1 cellular context compared by ENCODE assay signal in the genomic region with DNA sequence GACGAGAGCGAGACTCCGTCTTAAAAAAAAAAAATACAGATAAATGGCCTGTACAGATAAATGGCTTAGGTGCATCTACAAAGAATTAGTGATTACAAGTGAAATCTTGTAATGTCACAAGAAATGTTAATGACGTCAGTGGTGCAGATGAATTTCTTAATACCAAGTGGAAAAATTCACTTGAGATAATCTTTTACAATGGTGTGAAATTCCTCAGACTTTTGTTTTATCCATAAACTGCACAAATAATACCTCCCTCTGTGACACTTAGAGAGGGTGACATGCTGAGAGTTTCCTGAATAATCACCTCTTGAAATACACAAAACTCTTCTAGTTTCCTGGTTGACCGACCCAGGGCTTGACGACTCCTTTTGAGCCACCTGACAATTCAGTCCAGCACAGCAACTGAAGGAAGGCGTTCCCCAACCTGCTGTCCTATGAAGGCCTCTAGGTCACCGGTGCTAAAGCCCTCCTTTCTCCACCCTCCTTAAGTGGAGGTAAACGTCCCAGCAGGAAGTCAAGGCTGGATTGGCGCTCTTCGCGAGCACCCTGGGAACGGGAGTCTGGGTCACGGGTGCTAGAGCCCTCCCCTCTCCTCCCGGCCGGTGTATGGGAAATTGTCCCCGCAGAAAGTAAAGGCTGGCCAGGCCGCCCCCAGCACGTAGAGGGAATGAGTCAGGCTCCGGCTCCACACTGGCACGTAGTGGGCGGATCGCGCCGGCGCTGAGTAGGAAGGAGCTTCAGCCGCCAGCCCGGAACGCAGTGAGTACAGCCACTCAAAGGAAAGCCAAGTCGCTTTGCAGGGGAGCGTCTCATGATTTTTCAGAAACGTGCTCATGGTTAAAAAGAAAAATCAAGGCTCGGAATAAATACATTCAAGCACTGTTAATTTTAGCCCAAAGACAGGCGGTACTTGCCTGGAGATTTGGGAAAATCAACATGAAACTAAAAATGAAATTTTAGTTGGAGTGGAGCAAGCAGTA.
TF ChIP-seq lines count a peak whose summit lies in the region.

TMEM144 (plus strand) TSS at position 662 of the 983 bp plus-strand sequence. CDS start 2,182 bp downstream, outside the sequence.

TF ChIP-seq in HepG2, 621 proteins besides CTCF, POLR2A, EP300 and RAD21 (continued from another document and continues in another):
- TF ChIP-seq ZMAT3 (CRISPR knock-in tag; conservative IDR thresholded peaks at IDR 0.05), result no peak
- no peak for TF ChIP-seq CENPBD1 (CRISPR knock-in tag; IDR thresholded peaks at IDR 0.05; ENCODE audit: borderline replicate concordance, low read depth)
- TF ChIP-seq TOE1 (CRISPR knock-in tag; IDR thresholded peaks at IDR 0.05), result no peak
- TF ChIP-seq ELF4 (CRISPR knock-in tag; IDR thresholded peaks at IDR 0.05; ENCODE audit: borderline replicate concordance), result no peak
- 0 out of 2 replicates have a peak, but pooled peaks have one; percentile 48 for TF ChIP-seq LBX2 (CRISPR knock-in tag; IDR thresholded peaks at IDR 0.05; ENCODE audit: borderline replicate concordance)
- no peak for TF ChIP-seq ZNF549 (CRISPR knock-in tag; IDR thresholded peaks at IDR 0.05)
- no peak for TF ChIP-seq MBNL3 (CRISPR knock-in tag; conservative IDR thresholded peaks at IDR 0.05)
- TF ChIP-seq ZNF451 (CRISPR knock-in tag; IDR thresholded peaks at IDR 0.05), result 0 out of 2 replicates have a peak, but pooled peaks have one; percentile 40
- TF ChIP-seq ZNF839 (CRISPR knock-in tag; IDR thresholded peaks at IDR 0.05; ENCODE audit: borderline replicate concordance), result 0 out of 2 replicates have a peak, but pooled peaks have one; percentile 44
- peak; percentile 65 for TF ChIP-seq ZFY (CRISPR knock-in tag; IDR thresholded peaks at IDR 0.05)
- TF ChIP-seq ZFP1 (CRISPR knock-in tag; IDR thresholded peaks at IDR 0.05), result no peak
- no peak for TF ChIP-seq ZNF121 (CRISPR knock-in tag; IDR thresholded peaks at IDR 0.05)
- TF ChIP-seq GATAD2A (CRISPR knock-in tag; IDR thresholded peaks at IDR 0.05), result 0 out of 2 replicates have a peak, but pooled peaks have one; percentile 43
- TF ChIP-seq MIXL1 (CRISPR knock-in tag; IDR thresholded peaks at IDR 0.05), result no peak
- no peak for TF ChIP-seq ZNF850 (CRISPR knock-in tag; conservative IDR thresholded peaks at IDR 0.05)
- TF ChIP-seq, protein P1, sequence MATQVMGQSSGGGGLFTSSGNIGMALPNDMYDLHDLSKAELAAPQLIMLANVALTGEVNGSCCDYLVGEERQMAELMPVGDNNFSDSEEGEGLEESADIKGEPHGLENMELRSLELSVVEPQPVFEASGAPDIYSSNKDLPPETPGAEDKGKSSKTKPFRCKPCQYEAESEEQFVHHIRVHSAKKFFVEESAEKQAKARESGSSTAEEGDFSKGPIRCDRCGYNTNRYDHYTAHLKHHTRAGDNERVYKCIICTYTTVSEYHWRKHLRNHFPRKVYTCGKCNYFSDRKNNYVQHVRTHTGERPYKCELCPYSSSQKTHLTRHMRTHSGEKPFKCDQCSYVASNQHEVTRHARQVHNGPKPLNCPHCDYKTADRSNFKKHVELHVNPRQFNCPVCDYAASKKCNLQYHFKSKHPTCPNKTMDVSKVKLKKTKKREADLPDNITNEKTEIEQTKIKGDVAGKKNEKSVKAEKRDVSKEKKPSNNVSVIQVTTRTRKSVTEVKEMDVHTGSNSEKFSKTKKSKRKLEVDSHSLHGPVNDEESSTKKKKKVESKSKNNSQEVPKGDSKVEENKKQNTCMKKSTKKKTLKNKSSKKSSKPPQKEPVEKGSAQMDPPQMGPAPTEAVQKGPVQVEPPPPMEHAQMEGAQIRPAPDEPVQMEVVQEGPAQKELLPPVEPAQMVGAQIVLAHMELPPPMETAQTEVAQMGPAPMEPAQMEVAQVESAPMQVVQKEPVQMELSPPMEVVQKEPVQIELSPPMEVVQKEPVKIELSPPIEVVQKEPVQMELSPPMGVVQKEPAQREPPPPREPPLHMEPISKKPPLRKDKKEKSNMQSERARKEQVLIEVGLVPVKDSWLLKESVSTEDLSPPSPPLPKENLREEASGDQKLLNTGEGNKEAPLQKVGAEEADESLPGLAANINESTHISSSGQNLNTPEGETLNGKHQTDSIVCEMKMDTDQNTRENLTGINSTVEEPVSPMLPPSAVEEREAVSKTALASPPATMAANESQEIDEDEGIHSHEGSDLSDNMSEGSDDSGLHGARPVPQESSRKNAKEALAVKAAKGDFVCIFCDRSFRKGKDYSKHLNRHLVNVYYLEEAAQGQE (IDR thresholded peaks at IDR 0.05; ENCODE audit: borderline replicate concordance in 1 of 2, low read depth in 1 of 2, low read length in 2 of 2), result no peak; a peak in 1 of 4 replicates
- no peak for TF ChIP-seq HES4 (CRISPR knock-in tag; IDR thresholded peaks at IDR 0.05; ENCODE audit: borderline replicate concordance)
- no peak for TF ChIP-seq CBX2 (IDR thresholded peaks at IDR 0.05; ENCODE audit: low read depth, low read length)
- no peak for TF ChIP-seq CBX2 (CRISPR knock-in tag; IDR thresholded peaks at IDR 0.05; ENCODE audit: low read depth)
- no peak for TF ChIP-seq FOXO1 (CRISPR knock-in tag; IDR thresholded peaks at IDR 0.05)
- TF ChIP-seq RNF219 (CRISPR knock-in tag; IDR thresholded peaks at IDR 0.05), result no peak
- TF ChIP-seq JARID2 (CRISPR knock-in tag; IDR thresholded peaks at IDR 0.05; ENCODE audit: insufficient replicate concordance), result no peak
- TF ChIP-seq ZNF547 (CRISPR knock-in tag; IDR thresholded peaks at IDR 0.05), result peak; percentile 62; the same call in 1 of the 2 replicates
- no peak for TF ChIP-seq KLF16 (CRISPR knock-in tag; IDR thresholded peaks at IDR 0.05)
- TF ChIP-seq, protein P2, sequence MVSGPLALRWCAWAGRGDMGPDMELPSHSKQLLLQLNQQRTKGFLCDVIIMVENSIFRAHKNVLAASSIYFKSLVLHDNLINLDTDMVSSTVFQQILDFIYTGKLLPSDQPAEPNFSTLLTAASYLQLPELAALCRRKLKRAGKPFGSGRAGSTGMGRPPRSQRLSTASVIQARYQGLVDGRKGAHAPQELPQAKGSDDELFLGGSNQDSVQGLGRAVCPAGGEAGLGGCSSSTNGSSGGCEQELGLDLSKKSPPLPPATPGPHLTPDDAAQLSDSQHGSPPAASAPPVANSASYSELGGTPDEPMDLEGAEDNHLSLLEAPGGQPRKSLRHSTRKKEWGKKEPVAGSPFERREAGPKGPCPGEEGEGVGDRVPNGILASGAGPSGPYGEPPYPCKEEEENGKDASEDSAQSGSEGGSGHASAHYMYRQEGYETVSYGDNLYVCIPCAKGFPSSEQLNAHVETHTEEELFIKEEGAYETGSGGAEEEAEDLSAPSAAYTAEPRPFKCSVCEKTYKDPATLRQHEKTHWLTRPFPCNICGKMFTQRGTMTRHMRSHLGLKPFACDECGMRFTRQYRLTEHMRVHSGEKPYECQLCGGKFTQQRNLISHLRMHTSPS (CRISPR knock-in tag; IDR thresholded peaks at IDR 0.05; ENCODE audit: low read depth), result no peak
- TF ChIP-seq, protein P3, sequence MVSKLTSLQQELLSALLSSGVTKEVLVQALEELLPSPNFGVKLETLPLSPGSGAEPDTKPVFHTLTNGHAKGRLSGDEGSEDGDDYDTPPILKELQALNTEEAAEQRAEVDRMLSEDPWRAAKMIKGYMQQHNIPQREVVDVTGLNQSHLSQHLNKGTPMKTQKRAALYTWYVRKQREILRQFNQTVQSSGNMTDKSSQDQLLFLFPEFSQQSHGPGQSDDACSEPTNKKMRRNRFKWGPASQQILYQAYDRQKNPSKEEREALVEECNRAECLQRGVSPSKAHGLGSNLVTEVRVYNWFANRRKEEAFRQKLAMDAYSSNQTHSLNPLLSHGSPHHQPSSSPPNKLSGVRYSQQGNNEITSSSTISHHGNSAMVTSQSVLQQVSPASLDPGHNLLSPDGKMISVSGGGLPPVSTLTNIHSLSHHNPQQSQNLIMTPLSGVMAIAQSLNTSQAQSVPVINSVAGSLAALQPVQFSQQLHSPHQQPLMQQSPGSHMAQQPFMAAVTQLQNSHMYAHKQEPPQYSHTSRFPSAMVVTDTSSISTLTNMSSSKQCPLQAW (CRISPR knock-in tag; IDR thresholded peaks at IDR 0.05), result peak; percentile 79
- no peak for TF ChIP-seq SMC3 (IDR thresholded peaks at IDR 0.05; ENCODE audit: low read length)
- no peak for TF ChIP-seq NFE2L1 (CRISPR knock-in tag; IDR thresholded peaks at IDR 0.05; ENCODE audit: borderline replicate concordance)
- no peak for TF ChIP-seq ZNF33B (CRISPR knock-in tag; IDR thresholded peaks at IDR 0.05)
- TF ChIP-seq TERF1 (CRISPR knock-in tag; IDR thresholded peaks at IDR 0.05), result no peak
- TF ChIP-seq DMAP1 (CRISPR knock-in tag; IDR thresholded peaks at IDR 0.05), result peak; percentile 59; the same call in 1 of the 2 replicates
- peak; percentile 43; the same call in 1 of the 2 replicates for TF ChIP-seq ZNF614 (CRISPR knock-in tag; IDR thresholded peaks at IDR 0.05; ENCODE audit: borderline replicate concordance)
- TF ChIP-seq, protein P4, sequence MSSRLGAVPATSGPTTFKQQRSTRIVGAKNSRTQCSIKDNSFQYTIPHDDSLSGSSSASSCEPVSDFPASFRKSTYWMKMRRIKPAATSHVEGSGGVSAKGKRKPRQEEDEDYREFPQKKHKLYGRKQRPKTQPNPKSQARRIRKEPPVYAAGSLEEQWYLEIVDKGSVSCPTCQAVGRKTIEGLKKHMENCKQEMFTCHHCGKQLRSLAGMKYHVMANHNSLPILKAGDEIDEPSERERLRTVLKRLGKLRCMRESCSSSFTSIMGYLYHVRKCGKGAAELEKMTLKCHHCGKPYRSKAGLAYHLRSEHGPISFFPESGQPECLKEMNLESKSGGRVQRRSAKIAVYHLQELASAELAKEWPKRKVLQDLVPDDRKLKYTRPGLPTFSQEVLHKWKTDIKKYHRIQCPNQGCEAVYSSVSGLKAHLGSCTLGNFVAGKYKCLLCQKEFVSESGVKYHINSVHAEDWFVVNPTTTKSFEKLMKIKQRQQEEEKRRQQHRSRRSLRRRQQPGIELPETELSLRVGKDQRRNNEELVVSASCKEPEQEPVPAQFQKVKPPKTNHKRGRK (CRISPR knock-in tag; IDR thresholded peaks at IDR 0.05), result peak; percentile 66; the same call in 1 of the 2 replicates
- no peak for TF ChIP-seq ZNF20 (CRISPR knock-in tag; IDR thresholded peaks at IDR 0.05)
- TF ChIP-seq CCAR2 (optimal IDR thresholded peaks at IDR 0.05; ENCODE audit: low read depth, low read length), result no peak
- TF ChIP-seq PRPF4 (IDR thresholded peaks at IDR 0.05; ENCODE audit: low read depth, low read length, poor library complexity, severe bottlenecking), result no peak
- no peak for TF ChIP-seq ZFP90 (CRISPR knock-in tag; IDR thresholded peaks at IDR 0.05; ENCODE audit: borderline replicate concordance)
- TF ChIP-seq MEIS1 (CRISPR knock-in tag; IDR thresholded peaks at IDR 0.05; ENCODE audit: borderline replicate concordance), result no peak
- TF ChIP-seq ZNF354B (CRISPR knock-in tag; IDR thresholded peaks at IDR 0.05), result no peak
- no peak for TF ChIP-seq ZNF446 (CRISPR knock-in tag; IDR thresholded peaks at IDR 0.05)
- TF ChIP-seq KDM5A (IDR thresholded peaks at IDR 0.05; ENCODE audit: borderline replicate concordance, low read length), result no peak
- no peak for TF ChIP-seq NR2F1 (CRISPR knock-in tag; IDR thresholded peaks at IDR 0.05)
- no peak for TF ChIP-seq POLR2AphosphoS2 (IDR thresholded peaks at IDR 0.05; ENCODE audit: low read depth, low read length)
- peak; percentile 75 for TF ChIP-seq ZFX (CRISPR knock-in tag; IDR thresholded peaks at IDR 0.05; ENCODE audit: low read depth)
- TF ChIP-seq ZNF749 (CRISPR knock-in tag; IDR thresholded peaks at IDR 0.05; ENCODE audit: borderline replicate concordance), result no peak
- TF ChIP-seq, protein P5, sequence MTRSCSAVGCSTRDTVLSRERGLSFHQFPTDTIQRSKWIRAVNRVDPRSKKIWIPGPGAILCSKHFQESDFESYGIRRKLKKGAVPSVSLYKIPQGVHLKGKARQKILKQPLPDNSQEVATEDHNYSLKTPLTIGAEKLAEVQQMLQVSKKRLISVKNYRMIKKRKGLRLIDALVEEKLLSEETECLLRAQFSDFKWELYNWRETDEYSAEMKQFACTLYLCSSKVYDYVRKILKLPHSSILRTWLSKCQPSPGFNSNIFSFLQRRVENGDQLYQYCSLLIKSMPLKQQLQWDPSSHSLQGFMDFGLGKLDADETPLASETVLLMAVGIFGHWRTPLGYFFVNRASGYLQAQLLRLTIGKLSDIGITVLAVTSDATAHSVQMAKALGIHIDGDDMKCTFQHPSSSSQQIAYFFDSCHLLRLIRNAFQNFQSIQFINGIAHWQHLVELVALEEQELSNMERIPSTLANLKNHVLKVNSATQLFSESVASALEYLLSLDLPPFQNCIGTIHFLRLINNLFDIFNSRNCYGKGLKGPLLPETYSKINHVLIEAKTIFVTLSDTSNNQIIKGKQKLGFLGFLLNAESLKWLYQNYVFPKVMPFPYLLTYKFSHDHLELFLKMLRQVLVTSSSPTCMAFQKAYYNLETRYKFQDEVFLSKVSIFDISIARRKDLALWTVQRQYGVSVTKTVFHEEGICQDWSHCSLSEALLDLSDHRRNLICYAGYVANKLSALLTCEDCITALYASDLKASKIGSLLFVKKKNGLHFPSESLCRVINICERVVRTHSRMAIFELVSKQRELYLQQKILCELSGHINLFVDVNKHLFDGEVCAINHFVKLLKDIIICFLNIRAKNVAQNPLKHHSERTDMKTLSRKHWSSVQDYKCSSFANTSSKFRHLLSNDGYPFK (CRISPR knock-in tag; IDR thresholded peaks at IDR 0.05; ENCODE audit: borderline replicate concordance), result no peak; the same call in 1 of the 2 replicates
